10 cellular contexts compared by ENCODE assay signal in the genomic region with DNA sequence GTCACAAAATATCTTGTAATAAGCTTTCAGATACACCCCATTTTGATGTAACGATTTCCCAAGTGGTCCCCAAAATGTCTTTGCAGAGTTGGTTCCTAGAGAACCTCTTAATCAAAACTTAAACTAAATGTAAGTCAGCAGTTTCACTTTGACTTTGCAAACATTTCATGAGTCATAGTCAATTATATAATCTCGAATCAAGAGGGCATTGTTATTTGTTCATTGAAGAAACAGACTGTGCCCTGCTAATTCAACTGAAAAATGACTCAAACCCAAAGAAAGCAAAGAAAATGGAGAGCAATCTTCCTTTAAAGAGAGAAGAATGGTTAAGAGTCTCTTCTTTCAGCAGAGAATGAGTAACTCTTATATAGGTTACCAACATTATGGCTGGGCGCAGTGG. TPM values are rescaled to one million over a fixed set of nuclear protein-coding genes. Genes with fewer than 3 reads are reported as not detected.
DNase-seq lines count a peak whose midpoint lies in the region; ATAC-seq, FAIRE-seq and TF ChIP-seq lines count a peak whose summit lies in the region.
"Had no signal": no experiment of that assay in that cellular context is flagged by ENCODE, and none has a peak within 500 bp of the region (broad histone marks: within the 10 kb centered on the region; RNA-seq: fewer than 3 reads in every experiment).

No MANE protein-coding gene starts in this region.

- no peak overlapping the region for H3K56ac ChIP-seq in H9 (ENCODE audit: insufficient read length, low read depth, low read length)

- no peaks in the 10 kb centered on the region for H3K79me1 ChIP-seq in H9 (ENCODE audit: insufficient read depth, low read depth, low read length, poor library complexity, severe bottlenecking)

- H3K23me2 ChIP-seq in H9 (ENCODE audit: insufficient read length, low read depth, low read length, poor library complexity, severe bottlenecking), result no peaks in the 10 kb centered on the region

- H3K27me3 Mint-ChIP-seq in stimulated activated naive CD8-positive, alpha-beta T cell treated with anti-CD3 and anti-CD28 coated beads, Interleukin-15, amount 100 ng/mL, for 72 hours, result no peaks in the 10 kb centered on the region
- H3K27me3 Mint-ChIP-seq in H9 (ENCODE audit: low read depth), result no peaks in the 10 kb centered on the region

- H3K9me3 Mint-ChIP-seq in stimulated activated naive CD8-positive, alpha-beta T cell treated with anti-CD3 and anti-CD28 coated beads, Interleukin-15, amount 100 ng/mL, for 72 hours, result no peaks in the 10 kb centered on the region
- no peaks in the 10 kb centered on the region; a peak in 1 of 5 replicates for H3K9me3 Mint-ChIP-seq in H9
- H3K9me3 Mint-ChIP-seq: T-helper 1 cell treated with Interleukin-12 subunit alpha and Interleukin-12 subunit beta and Interleukin-4 antibody, amounts not matched to agents 30 μg/mL and 1 μg/mL, for 36 hours had no signal

- H4K8ac ChIP-seq in H9 (replicated peaks; ENCODE audit: insufficient read length, low read depth, low read length), result no peak overlapping the region

- no peak overlapping the region for H3K4me3 Mint-ChIP-seq in stimulated activated naive CD8-positive, alpha-beta T cell treated with anti-CD3 and anti-CD28 coated beads, Interleukin-15, amount 100 ng/mL, for 72 hours
- no peak overlapping the region for H3K4me3 Mint-ChIP-seq in H9
- H3K4me3 Mint-ChIP-seq: T-helper 1 cell treated with Interleukin-12 subunit alpha and Interleukin-12 subunit beta and Interleukin-4 antibody, amounts not matched to agents 30 μg/mL and 1 μg/mL, for 36 hours had no signal

- H2BK5ac ChIP-seq in H9 (ENCODE audit: insufficient read length, low read length), result no peak overlapping the region

- no peak overlapping the region for H2AFZ ChIP-seq in H9 (ENCODE audit: low read length)

- no peak overlapping the region for H4K5ac ChIP-seq in H9 (ENCODE audit: insufficient read length, low read depth, low read length)

- no peak overlapping the region for H2BK120ac ChIP-seq in H9 (ENCODE audit: low read depth, low read length, poor library complexity, severe bottlenecking)

- intact Hi-C loops in left colon (cut with DNase I, micrococcal nuclease), result no loop called here

- H3K27me3 ChIP-seq in H9 (ENCODE audit: insufficient read depth, low read length), result no peaks in the 10 kb centered on the region

- H3K27ac ChIP-seq in H9 (ENCODE audit: insufficient read length, low read depth, low read length), result no peak overlapping the region

- no peak overlapping the region for H2BK15ac ChIP-seq in H9 (ENCODE audit: low read depth, low read length)

- no peaks in the 10 kb centered on the region for H3K36me3 Mint-ChIP-seq in H9 (ENCODE audit: insufficient read depth in 1 of 3, low read depth in 3 of 3)

- H3T11ph ChIP-seq in H9 (ENCODE audit: low read length), result no peak overlapping the region

- H3K79me2 ChIP-seq in H9 (ENCODE audit: insufficient read depth, low read length), result no peaks in the 10 kb centered on the region

- H4K20me1 ChIP-seq in H9 (ENCODE audit: control insufficient read depth, insufficient read depth, insufficient read length), result no peaks in the 10 kb centered on the region

- H3K4me1 ChIP-seq in H9 (ENCODE audit: insufficient read depth, low read length), result 0 out of 2 replicates have a peak, but pooled peaks cover 2% of the 10 kb centered on the region

- no peak overlapping the region for H4K91ac ChIP-seq in H9 (ENCODE audit: insufficient read length, low read depth, low read length)

- H3K4me2 ChIP-seq in H9 (ENCODE audit: insufficient read depth, insufficient read length, low read length), result no peak overlapping the region

- no peak overlapping the region for H3K9ac ChIP-seq in H9 (ENCODE audit: extremely low read depth, insufficient read length, low read length)

- H3K9me3 ChIP-seq in H9 (ENCODE audit: control insufficient read depth, low read depth, low read length), result no peaks in the 10 kb centered on the region

- no peak overlapping the region for H3K18ac ChIP-seq in H9 (ENCODE audit: insufficient read length, low read depth, low read length)

- no peak for TF ChIP-seq CTCF in H9 (conservative IDR thresholded peaks at IDR 0.05)

- ATAC-seq in left colon (peak; percentile 75), HG03280 (IDR thresholded peaks at IDR 0.05; ENCODE audit: unreplicated experiment) (no peak)
- ATAC-seq in stimulated activated naive CD8-positive, alpha-beta T cell treated with anti-CD3 and anti-CD28 coated beads, Interleukin-15, amount 100 ng/mL, for 72 hours, result no peak

- no peak overlapping the region for H3K27ac Mint-ChIP-seq in stimulated activated naive CD8-positive, alpha-beta T cell treated with anti-CD3 and anti-CD28 coated beads, Interleukin-15, amount 100 ng/mL, for 72 hours
- H3K27ac Mint-ChIP-seq in H9, result no peak overlapping the region
- H3K27ac Mint-ChIP-seq: T-helper 1 cell treated with Interleukin-12 subunit alpha and Interleukin-12 subunit beta and Interleukin-4 antibody, amounts not matched to agents 30 μg/mL and 1 μg/mL, for 36 hours had no signal

- no peak overlapping the region for H3K14ac ChIP-seq in H9 (ENCODE audit: insufficient read depth, low read length)

- no peak overlapping the region for H3K4ac ChIP-seq in H9 (ENCODE audit: low read depth, low read length)

- WGBS in H9 (ENCODE audit: extremely low coverage, insufficient read length, low lambda C conversion rate), result no CpG with 5 or more reads among the region's 3 CpGs

- H2AK5ac ChIP-seq in H9 (ENCODE audit: insufficient read length, low read length), result no peak overlapping the region

- peaks cover 14% of the 10 kb centered on the region for H3K4me1 Mint-ChIP-seq in stimulated activated naive CD8-positive, alpha-beta T cell treated with anti-CD3 and anti-CD28 coated beads, Interleukin-15, amount 100 ng/mL, for 72 hours
- no peaks in the 10 kb centered on the region for H3K4me1 Mint-ChIP-seq in H9

- DNase-seq in ELR (ENCODE audit: low read depth) (peak; percentile 56), H4 (ENCODE audit: low spot score) (peak; percentile 46), RCC 7860 (ENCODE audit: low spot score) (peak; percentile 22), left colon (no peak), H9 (no peak)
- DNase-seq in stimulated activated CD4-positive, alpha-beta T cell treated with anti-CD3 and anti-CD28 coated beads, Interleukin-2, amount 100 ng/mL, for 24 hours, result no peak
- DNase-seq in stimulated activated naive CD8-positive, alpha-beta T cell treated with anti-CD3 and anti-CD28 coated beads, Interleukin-15, amount 100 ng/mL, for 72 hours, result no peak

- no peak overlapping the region for H2BK12ac ChIP-seq in H9 (ENCODE audit: insufficient read length, low read depth, low read length)

- no peak overlapping the region for H2BK20ac ChIP-seq in H9 (ENCODE audit: low read depth, low read length, poor library complexity, severe bottlenecking)

- FAIRE-seq in RCC 7860 (lab: Jason Lieb, UNC), result peak; percentile 35
- FAIRE-seq: G401.6 had no signal

- no peak overlapping the region for H3K23ac ChIP-seq in H9 (ENCODE audit: insufficient read length, low read depth, low read length)

RNA-seq across cellular contexts. Expression of a gene that starts 58.3 kb away (rescaled TPM):
- 0.54 and 1.1 TPM in 2 replicates for total RNA-seq in H4 (2014; rRNA removed; shearing (Covaris generic))
- total RNA-seq in left colon (1 to 10 TPM; 1.2 to 1.8 TPM), H9 (2021) (0.48 and 0.77 TPM in 2 replicates)

Comparison
In these comparisons a context has a peak if more than half of its experiments do, and no peak if none do; other contexts are left out.
1. DNase-seq: peak in ELR (single experiment), H4 (single experiment) and RCC 7860 (single experiment); none in left colon (0 of 2), stimulated activated CD4-positive, alpha-beta T cell treated with anti-CD3 and anti-CD28 coated beads, Interleukin-2, amount 100 ng/mL, for 24 hours (0 of 2), stimulated activated naive CD8-positive, alpha-beta T cell treated with anti-CD3 and anti-CD28 coated beads, Interleukin-15, amount 100 ng/mL, for 72 hours (0 of 2) and H9 (single experiment).